Comparison of ENCODE assay signal across 18 cellular contexts in the genomic region with DNA sequence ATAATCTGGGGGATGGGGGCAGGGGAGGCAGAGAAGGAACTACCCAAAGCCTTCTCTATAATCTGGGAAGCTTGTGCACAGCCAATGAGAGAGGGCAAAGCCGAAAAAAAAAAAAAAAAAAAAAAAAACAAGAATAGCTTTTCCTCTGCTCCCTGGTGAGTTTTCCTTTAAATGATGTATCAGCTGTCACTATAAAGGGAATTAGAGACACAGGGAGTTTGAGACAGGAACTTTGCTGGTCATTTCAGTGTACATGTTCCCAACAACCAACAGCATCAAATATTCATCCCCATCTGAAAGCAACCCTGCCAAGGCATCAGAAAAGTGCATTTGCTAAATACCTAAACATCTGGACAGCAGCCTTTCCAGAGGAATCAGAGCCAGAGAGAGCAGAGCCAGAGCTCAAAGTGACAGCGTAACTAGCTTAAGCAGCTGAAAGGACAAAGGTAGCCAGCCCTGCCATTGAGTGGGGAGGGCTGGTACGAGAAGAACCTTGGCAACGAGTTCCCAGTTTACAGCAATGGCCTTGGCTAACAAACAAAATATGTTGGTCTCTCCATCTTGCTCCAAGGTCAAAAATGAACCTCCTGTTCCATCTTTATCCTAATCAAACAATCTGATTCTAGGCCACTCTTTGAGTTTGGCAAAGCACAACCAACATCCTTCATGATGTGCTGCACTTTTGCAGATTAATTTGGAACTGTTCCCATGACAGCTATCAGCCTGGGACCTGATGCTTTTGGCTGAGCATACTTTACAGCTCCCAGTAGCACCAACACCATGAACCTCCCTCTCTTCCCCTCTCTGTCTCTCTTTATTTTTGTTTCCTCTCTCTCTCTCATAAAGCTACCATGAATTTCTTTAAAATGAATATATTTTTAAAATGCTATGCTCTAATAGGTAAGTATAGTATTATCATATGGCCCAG.
"Had no signal": no experiment of that assay in that cellular context is flagged by ENCODE, and none has a peak within 500 bp of the region (broad histone marks: within the 10 kb centered on the region; RNA-seq: fewer than 3 reads in every experiment).

No MANE protein-coding gene starts in this region.

- ATAC-seq: esophagus mucosa, left lung had no signal

- H3K27me3 ChIP-seq: brain microvascular endothelial cell, ovary, stomach, uterus had no signal

- H3K9me3 Mint-ChIP-seq: activated T-cell treated with anti-CD3 and anti-CD28 coated beads, Interleukin-2, amount 50 U/mL, for 24 hours had no signal

- FAIRE-seq: endometrium had no signal

- H3K4me1 ChIP-seq: left lung, stomach, uterus had no signal

- H3K4me3 Mint-ChIP-seq: activated naive CD8-positive, alpha-beta T cell; activated T-cell treated with anti-CD3 and anti-CD28 coated beads, Interleukin-2, amount 50 U/mL, for 24 hours had no signal

- DNase-seq: activated CD4-positive, alpha-beta T cell treated with anti-CD3 and anti-CD28 coated beads, Interleukin-2, amount 50 U/mL, for 4 hours; activated CD4-positive, CD25-positive, alpha-beta regulatory T cell treated with anti-CD3 and anti-CD28 coated beads, Interleukin-2, amount 50 U/mL, for 72 hours; activated effector memory CD4-positive, alpha-beta T cell treated with Interleukin-2 at 50 U/mL for 16 hours; activated T-cell treated with anti-CD3 and anti-CD28 coated beads, Interleukin-2, amount 50 U/mL, for 24 hours; brain microvascular endothelial cell; cerebellar nuclear complex; dermis blood vessel endothelial cell; glutamatergic neuron; left lung; mesendoderm; ovary; stomach; T-helper 9 cell; uterus had no signal

- H3K27ac Mint-ChIP-seq: activated naive CD8-positive, alpha-beta T cell; activated T-cell treated with anti-CD3 and anti-CD28 coated beads, Interleukin-2, amount 50 U/mL, for 24 hours had no signal

- H3K4me3 ChIP-seq: left lung, ovary, skin epidermis, stomach, uterus had no signal

- H3K36me3 ChIP-seq: brain microvascular endothelial cell, left lung, ovary, stomach, uterus had no signal

- H3K27ac ChIP-seq: brain microvascular endothelial cell, left lung, ovary, skin epidermis, stomach, uterus had no signal

- H3K9me3 ChIP-seq: left lung, ovary, stomach, uterus had no signal

- H3K36me3 Mint-ChIP-seq: activated naive CD8-positive, alpha-beta T cell had no signal
